Comparison of ENCODE assay signal across 22 cellular contexts in the genomic region with DNA sequence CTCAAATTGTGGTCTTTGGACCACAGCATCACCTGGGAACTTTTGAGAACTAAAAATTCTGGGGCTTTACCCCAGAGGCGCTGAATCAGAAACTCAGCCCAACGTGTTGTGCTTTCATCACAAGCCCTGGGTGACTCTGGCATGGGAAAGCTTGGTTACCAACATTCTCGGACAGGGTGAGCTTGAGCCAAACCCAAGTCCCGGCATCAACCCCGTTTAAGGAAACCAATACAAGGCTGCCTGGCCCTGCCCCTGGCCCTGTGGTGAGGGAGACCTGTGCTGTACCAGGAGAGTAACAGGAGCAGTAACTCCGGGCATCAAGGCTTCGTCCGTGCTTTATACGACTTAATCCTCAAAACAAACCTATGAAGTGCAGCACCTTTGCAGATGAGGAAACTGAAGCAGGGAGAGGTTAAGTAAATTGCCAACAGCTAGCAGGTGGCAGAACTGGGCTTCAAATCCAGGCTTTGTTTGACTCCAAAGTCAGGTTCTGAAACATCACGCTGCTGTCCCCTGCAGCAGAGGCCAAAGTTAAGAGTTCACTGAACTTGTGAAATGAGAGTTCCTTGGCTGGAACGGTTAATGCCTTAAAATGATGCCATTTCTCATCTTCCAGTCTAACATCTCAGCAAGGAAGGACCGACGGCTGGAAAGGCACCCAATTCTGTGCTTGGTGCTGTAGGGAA.
"Had no signal": no experiment of that assay in that cellular context is flagged by ENCODE, and none has a peak within 500 bp of the region (broad histone marks: within the 10 kb centered on the region; RNA-seq: fewer than 3 reads in every experiment).

No MANE protein-coding gene starts in this region.

- H3K27ac ChIP-seq: left lung, neutrophil had no signal

- H3K36me3 ChIP-seq: neutrophil had no signal

- ATAC-seq: activated CD8-positive, alpha-beta memory T cell treated with anti-CD3 and anti-CD28 coated beads, Interleukin-2, amount 10 ng/mL, durations not matched to agents 7 days and 5 days; natural killer cell; right cardiac atrium; T-cell had no signal

- H3K4me3 Mint-ChIP-seq: activated CD8-positive, alpha-beta memory T cell treated with anti-CD3 and anti-CD28 coated beads, Interleukin-2, amount 10 ng/mL, durations not matched to agents 7 days and 5 days; activated naive CD4-positive, alpha-beta T cell treated with anti-CD3 and anti-CD28 coated beads, Interleukin-2, amount 10 ng/mL, durations not matched to agents 7 days and 5 days; natural killer cell; T-cell had no signal

- H3K9me3 ChIP-seq: left lung, neutrophil, SK-N-SH had no signal

- H3K4me1 ChIP-seq: left lung had no signal

- DNase-seq: activated CD4-positive, alpha-beta T cell treated with anti-CD3 and anti-CD28 coated beads for 1 hour; activated CD4-positive, alpha-beta T cell treated with anti-CD3 and anti-CD28 coated beads, Interleukin-2, amount 50 U/mL, for 48 hours; activated CD8-positive, alpha-beta memory T cell treated with anti-CD3 and anti-CD28 coated beads, Interleukin-2, amount 10 ng/mL, durations not matched to agents 7 days and 5 days; activated naive CD4-positive, alpha-beta T cell treated with anti-CD3 and anti-CD28 coated beads, Interleukin-2, amount 10 ng/mL, durations not matched to agents 7 days and 5 days; activated T-cell treated with anti-CD3 and anti-CD28 coated beads, Interleukin-2, amount 50 U/mL, for 1 hour; central memory CD4-positive, alpha-beta T cell; cortex of kidney; effector CD8-positive, alpha-beta T cell; left lung; natural killer cell; posterior cingulate gyrus; SHP77; SK-N-SH; stimulated activated CD4-positive, alpha-beta T cell treated with anti-CD3 and anti-CD28 coated beads, Interleukin-4, amount 100 ng/mL, for 4 hours; stimulated activated CD8-positive, alpha-beta memory T cell treated with anti-CD3 and anti-CD28 coated beads, Interleukin-4, amount 100 ng/mL, for 48 hours; stimulated activated naive CD4-positive, alpha-beta T cell treated with Interleukin-2 at 50 U/mL for 16 hours; T-cell; T-helper 9 cell had no signal

- H3K9me3 Mint-ChIP-seq: activated naive CD4-positive, alpha-beta T cell treated with anti-CD3 and anti-CD28 coated beads, Interleukin-2, amount 10 ng/mL, durations not matched to agents 7 days and 5 days; natural killer cell; T-cell had no signal

- H3K4me2 ChIP-seq: SK-N-SH, smooth muscle cell had no signal

- H3K4me3 ChIP-seq: left lung, smooth muscle cell had no signal

- H3K27me3 ChIP-seq: left lung, neutrophil had no signal

- H3K27me3 Mint-ChIP-seq: activated CD8-positive, alpha-beta memory T cell treated with anti-CD3 and anti-CD28 coated beads, Interleukin-2, amount 10 ng/mL, durations not matched to agents 7 days and 5 days; activated naive CD4-positive, alpha-beta T cell treated with anti-CD3 and anti-CD28 coated beads, Interleukin-2, amount 10 ng/mL, durations not matched to agents 7 days and 5 days; T-cell had no signal

- FAIRE-seq: islet of Langerhans had no signal

- H3K9ac ChIP-seq: SK-N-SH had no signal

- H3K27ac Mint-ChIP-seq: activated CD8-positive, alpha-beta memory T cell treated with anti-CD3 and anti-CD28 coated beads, Interleukin-2, amount 10 ng/mL, durations not matched to agents 7 days and 5 days; activated naive CD4-positive, alpha-beta T cell treated with anti-CD3 and anti-CD28 coated beads, Interleukin-2, amount 10 ng/mL, durations not matched to agents 7 days and 5 days; natural killer cell; T-cell had no signal
